Comparison of ENCODE assay signal across 1 cellular context in the genomic region with DNA sequence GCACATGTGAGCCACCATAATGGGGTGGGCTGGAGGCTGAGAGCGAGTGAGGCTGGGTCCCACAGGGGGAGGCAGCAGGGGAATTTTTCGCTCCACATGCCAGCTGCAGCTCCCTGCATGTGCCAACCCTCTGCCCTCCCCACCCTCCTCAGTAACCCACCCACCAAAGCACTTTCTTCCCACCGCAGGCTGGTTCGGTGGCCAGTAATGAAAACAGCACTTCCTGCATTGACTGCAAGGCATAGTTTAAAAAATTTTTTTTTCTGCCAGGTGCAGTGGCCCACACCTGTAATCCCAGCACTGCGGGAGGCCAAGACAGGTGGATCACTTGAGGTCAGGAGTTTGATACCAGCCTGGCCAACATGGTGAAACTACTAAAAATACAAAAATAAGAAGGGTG.
TF ChIP-seq lines count a peak whose summit lies in the region.

No MANE protein-coding gene starts in this region.

TF ChIP-seq in GM23338, 12 proteins besides CTCF, POLR2A, EP300 and RAD21 (continued from another document):
- TF ChIP-seq, protein P1, sequence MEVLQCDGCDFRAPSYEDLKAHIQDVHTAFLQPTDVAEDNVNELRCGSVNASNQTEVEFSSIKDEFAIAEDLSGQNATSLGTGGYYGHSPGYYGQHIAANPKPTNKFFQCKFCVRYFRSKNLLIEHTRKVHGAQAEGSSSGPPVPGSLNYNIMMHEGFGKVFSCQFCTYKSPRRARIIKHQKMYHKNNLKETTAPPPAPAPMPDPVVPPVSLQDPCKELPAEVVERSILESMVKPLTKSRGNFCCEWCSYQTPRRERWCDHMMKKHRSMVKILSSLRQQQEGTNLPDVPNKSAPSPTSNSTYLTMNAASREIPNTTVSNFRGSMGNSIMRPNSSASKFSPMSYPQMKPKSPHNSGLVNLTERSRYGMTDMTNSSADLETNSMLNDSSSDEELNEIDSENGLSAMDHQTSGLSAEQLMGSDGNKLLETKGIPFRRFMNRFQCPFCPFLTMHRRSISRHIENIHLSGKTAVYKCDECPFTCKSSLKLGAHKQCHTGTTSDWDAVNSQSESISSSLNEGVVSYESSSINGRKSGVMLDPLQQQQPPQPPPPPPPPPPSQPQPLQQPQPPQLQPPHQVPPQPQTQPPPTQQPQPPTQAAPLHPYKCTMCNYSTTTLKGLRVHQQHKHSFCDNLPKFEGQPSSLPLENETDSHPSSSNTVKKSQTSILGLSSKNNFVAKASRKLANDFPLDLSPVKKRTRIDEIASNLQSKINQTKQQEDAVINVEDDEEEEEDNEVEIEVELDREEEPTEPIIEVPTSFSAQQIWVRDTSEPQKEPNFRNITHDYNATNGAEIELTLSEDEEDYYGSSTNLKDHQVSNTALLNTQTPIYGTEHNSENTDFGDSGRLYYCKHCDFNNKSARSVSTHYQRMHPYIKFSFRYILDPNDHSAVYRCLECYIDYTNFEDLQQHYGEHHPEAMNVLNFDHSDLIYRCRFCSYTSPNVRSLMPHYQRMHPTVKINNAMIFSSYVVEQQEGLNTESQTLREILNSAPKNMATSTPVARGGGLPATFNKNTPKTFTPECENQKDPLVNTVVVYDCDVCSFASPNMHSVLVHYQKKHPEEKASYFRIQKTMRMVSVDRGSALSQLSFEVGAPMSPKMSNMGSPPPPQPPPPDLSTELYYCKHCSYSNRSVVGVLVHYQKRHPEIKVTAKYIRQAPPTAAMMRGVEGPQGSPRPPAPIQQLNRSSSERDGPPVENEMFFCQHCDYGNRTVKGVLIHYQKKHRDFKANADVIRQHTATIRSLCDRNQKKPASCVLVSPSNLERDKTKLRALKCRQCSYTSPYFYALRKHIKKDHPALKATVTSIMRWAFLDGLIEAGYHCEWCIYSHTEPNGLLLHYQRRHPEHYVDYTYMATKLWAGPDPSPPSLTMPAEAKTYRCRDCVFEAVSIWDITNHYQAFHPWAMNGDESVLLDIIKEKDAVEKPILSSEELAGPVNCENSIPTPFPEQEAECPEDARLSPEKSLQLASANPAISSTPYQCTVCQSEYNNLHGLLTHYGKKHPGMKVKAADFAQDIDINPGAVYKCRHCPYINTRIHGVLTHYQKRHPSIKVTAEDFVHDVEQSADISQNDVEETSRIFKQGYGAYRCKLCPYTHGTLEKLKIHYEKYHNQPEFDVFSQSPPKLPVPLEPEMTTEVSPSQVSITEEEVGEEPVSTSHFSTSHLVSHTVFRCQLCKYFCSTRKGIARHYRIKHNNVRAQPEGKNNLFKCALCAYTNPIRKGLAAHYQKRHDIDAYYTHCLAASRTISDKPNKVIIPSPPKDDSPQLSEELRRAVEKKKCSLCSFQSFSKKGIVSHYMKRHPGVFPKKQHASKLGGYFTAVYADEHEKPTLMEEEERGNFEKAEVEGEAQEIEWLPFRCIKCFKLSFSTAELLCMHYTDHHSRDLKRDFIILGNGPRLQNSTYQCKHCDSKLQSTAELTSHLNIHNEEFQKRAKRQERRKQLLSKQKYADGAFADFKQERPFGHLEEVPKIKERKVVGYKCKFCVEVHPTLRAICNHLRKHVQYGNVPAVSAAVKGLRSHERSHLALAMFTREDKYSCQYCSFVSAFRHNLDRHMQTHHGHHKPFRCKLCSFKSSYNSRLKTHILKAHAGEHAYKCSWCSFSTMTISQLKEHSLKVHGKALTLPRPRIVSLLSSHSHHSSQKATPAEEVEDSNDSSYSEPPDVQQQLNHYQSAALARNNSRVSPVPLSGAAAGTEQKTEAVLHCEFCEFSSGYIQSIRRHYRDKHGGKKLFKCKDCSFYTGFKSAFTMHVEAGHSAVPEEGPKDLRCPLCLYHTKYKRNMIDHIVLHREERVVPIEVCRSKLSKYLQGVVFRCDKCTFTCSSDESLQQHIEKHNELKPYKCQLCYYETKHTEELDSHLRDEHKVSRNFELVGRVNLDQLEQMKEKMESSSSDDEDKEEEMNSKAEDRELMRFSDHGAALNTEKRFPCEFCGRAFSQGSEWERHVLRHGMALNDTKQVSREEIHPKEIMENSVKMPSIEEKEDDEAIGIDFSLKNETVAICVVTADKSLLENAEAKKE (CRISPR knock-in tag; IDR thresholded peaks at IDR 0.05): no peak
- TF ChIP-seq NANOG (IDR thresholded peaks at IDR 0.05; ENCODE audit: borderline replicate concordance) (no peak), JUNB (IDR thresholded peaks at IDR 0.05; ENCODE audit: unreplicated experiment) (no peak), EZH2 (IDR thresholded peaks at IDR 0.05; ENCODE audit: low read depth, unreplicated experiment) (no peak), EZH2phosphoT487 (IDR thresholded peaks at IDR 0.05; ENCODE audit: unreplicated experiment) (no peak), CREB1 (CRISPR knock-in tag; IDR thresholded peaks at IDR 0.05; ENCODE audit: low read depth) (no peak), ZNF331 (CRISPR knock-in tag; IDR thresholded peaks at IDR 0.05; ENCODE audit: low read depth) (no peak), ZNF114 (CRISPR knock-in tag; IDR thresholded peaks at IDR 0.05) (no peak), POLR2AphosphoS5 (IDR thresholded peaks at IDR 0.05; ENCODE audit: low read depth) (no peak)
- TF ChIP-seq, protein P2, sequence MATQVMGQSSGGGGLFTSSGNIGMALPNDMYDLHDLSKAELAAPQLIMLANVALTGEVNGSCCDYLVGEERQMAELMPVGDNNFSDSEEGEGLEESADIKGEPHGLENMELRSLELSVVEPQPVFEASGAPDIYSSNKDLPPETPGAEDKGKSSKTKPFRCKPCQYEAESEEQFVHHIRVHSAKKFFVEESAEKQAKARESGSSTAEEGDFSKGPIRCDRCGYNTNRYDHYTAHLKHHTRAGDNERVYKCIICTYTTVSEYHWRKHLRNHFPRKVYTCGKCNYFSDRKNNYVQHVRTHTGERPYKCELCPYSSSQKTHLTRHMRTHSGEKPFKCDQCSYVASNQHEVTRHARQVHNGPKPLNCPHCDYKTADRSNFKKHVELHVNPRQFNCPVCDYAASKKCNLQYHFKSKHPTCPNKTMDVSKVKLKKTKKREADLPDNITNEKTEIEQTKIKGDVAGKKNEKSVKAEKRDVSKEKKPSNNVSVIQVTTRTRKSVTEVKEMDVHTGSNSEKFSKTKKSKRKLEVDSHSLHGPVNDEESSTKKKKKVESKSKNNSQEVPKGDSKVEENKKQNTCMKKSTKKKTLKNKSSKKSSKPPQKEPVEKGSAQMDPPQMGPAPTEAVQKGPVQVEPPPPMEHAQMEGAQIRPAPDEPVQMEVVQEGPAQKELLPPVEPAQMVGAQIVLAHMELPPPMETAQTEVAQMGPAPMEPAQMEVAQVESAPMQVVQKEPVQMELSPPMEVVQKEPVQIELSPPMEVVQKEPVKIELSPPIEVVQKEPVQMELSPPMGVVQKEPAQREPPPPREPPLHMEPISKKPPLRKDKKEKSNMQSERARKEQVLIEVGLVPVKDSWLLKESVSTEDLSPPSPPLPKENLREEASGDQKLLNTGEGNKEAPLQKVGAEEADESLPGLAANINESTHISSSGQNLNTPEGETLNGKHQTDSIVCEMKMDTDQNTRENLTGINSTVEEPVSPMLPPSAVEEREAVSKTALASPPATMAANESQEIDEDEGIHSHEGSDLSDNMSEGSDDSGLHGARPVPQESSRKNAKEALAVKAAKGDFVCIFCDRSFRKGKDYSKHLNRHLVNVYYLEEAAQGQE (IDR thresholded peaks at IDR 0.05; ENCODE audit: unreplicated experiment): no peak
